Comparison of ENCODE assay signal across 14 cellular contexts in the genomic region with DNA sequence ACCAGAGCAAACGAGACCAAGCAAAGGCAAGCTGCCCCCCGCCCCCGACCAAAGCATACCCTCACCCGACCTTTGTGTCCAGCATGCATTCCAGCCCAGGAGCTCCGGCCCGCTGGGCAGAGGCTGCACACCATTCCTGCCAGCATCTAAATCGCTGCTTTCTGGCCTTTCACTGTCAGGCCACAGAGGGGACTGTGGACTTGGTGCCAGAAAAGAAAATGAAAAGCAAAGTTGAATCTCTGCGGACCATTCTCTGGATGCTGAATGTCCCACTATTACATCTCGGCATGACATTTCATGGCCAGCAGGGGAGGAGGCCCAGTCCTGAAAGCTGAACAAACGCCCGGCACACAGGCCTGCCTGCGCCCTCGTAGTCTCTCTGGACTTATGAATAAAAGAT. TPM values are rescaled to one million over a fixed set of nuclear protein-coding genes. Genes with fewer than 3 reads are reported as not detected.
DNase-seq lines count a peak whose midpoint lies in the region; ATAC-seq and TF ChIP-seq lines count a peak whose summit lies in the region.
"Had no signal": no experiment of that assay in that cellular context is flagged by ENCODE, and none has a peak within 500 bp of the region (broad histone marks: within the 10 kb centered on the region; RNA-seq: fewer than 3 reads in every experiment).

No MANE protein-coding gene starts in this region.

- POLR2A ChIA-PET in GM10248 (lab: Yijun Ruan, JAX), result no interaction called here

- peaks cover 84% of the 10 kb centered on the region for H3K79me2 ChIP-seq in mesendoderm (ENCODE audit: control insufficient read depth, insufficient read depth, low read length)

- H3K27me3 ChIP-seq in esophagus muscularis mucosa, result no peaks in the 10 kb centered on the region
- no peaks in the 10 kb centered on the region for H3K27me3 ChIP-seq in mesendoderm (ENCODE audit: insufficient read depth, low read length, poor library complexity)
- no peaks in the 10 kb centered on the region for H3K27me3 ChIP-seq in stomach

- no peak overlapping the region for H4K5ac ChIP-seq in mesendoderm (ENCODE audit: low read length)

- H3K79me1 ChIP-seq in mesendoderm (ENCODE audit: low read length), result peaks cover 31% of the 10 kb centered on the region

- H3K9ac ChIP-seq in mesendoderm (ENCODE audit: low read length), result peak overlapping the region; percentile 17

- H3K56ac ChIP-seq in mesendoderm (ENCODE audit: low read length), result peak overlapping the region; percentile 62

- TF ChIP-seq POLR2A in esophagus muscularis mucosa (IDR thresholded peaks at IDR 0.05; ENCODE audit: low read depth), result no peak
- TF ChIP-seq POLR2A in stomach (IDR thresholded peaks at IDR 0.05), result no peak

- H3K4me2 ChIP-seq in mesendoderm (ENCODE audit: low read length), result no peak overlapping the region
- H3K4me2 ChIP-seq: smooth muscle cell had no signal

- no peak for TF ChIP-seq EP300 in esophagus muscularis mucosa (IDR thresholded peaks at IDR 0.05)
- TF ChIP-seq EP300 in stomach (IDR thresholded peaks at IDR 0.05), result no peak

- no peaks in the 10 kb centered on the region for H3K9me3 ChIP-seq in esophagus muscularis mucosa
- no peaks in the 10 kb centered on the region for H3K9me3 ChIP-seq in stomach

- TF ChIP-seq CTCF in esophagus muscularis mucosa (IDR thresholded peaks at IDR 0.05), result peak in 1 of 3 experiments; percentile 11
- TF ChIP-seq CTCF in stomach (IDR thresholded peaks at IDR 0.05), result no peak
- TF ChIP-seq CTCF in GM10248 (IDR thresholded peaks at IDR 0.05; ENCODE audit: control extremely low read depth, extremely low read depth, low read depth, missing control alignments), result no peak

- H3K4me3 ChIP-seq in esophagus muscularis mucosa (peak overlapping the region; percentile 10 to 22 (median 12)), mesendoderm (ENCODE audit: low read length) (no peak overlapping the region), stomach (peak overlapping the region in 1 of 4 donors; percentile 7)
- H3K4me3 ChIP-seq: smooth muscle cell had no signal

- H2AK5ac ChIP-seq in mesendoderm (ENCODE audit: low read length), result no peak overlapping the region

- DNase-seq in esophagus muscularis mucosa (ENCODE audit: extremely low spot score) (no peak), mesendoderm (no peak), stomach (no peak), CD1c-positive myeloid dendritic cell (ENCODE audit: extremely low spot score) (no peak), GM10248 (ENCODE audit: extremely low spot score) (no peak)
- DNase-seq in stimulated activated naive CD4-positive, alpha-beta T cell treated with Interleukin-2 at 50 U/mL for 16 hours (lab: John Stamatoyannopoulos, UW), result no peak
- DNase-seq: activated CD4-positive, alpha-beta T cell treated with anti-CD3 and anti-CD28 coated beads for 1 hour; CD4-positive, CD25-positive, alpha-beta regulatory T cell; NCI-H1694; NCI-H748 treated with DMSO at 0.1 percent for 48 hours; SIG-M5 had no signal

- CTCF ChIA-PET in GM10248 (lab: Yijun Ruan, JAX), result no interaction called here

- H2BK15ac ChIP-seq in mesendoderm (replicated peaks; ENCODE audit: low read depth), result no peak overlapping the region

- H2BK120ac ChIP-seq in mesendoderm (ENCODE audit: low read depth, low read length), result no peak overlapping the region

- H3K36me3 ChIP-seq in esophagus muscularis mucosa (no peaks in the 10 kb centered on the region), mesendoderm (ENCODE audit: control insufficient read depth, insufficient read depth, low read length) (peaks cover 5% of the 10 kb centered on the region), stomach (no peaks in the 10 kb centered on the region)

- 81% methylated on average over 13 of the region's 13 CpGs for WGBS in esophagus muscularis mucosa
- WGBS in mesendoderm (ENCODE audit: extremely low coverage, insufficient coverage, low lambda C conversion rate), result no CpG with 5 or more reads among the region's 13 CpGs
- WGBS in stomach, 5 donors, result 60 to 81% (median 77%) methylated on average over 11 to 13 of the region's 13 CpGs

- H3K4ac ChIP-seq in mesendoderm (ENCODE audit: low read depth, low read length), result no peak overlapping the region

- H3K23ac ChIP-seq in mesendoderm (ENCODE audit: low read length), result no peak overlapping the region

- no peak overlapping the region for H2BK5ac ChIP-seq in mesendoderm (ENCODE audit: low read length)

- H3K27ac ChIP-seq in esophagus muscularis mucosa (replicated peaks in 1 of 4) (peak overlapping the region in 2 of 4 donors; percentile 38 to 43), mesendoderm (ENCODE audit: low read depth, low read length) (peak overlapping the region; percentile 33), stomach (peak overlapping the region in 3 of 5 donors; percentile 1 to 59 (median 20))

- intact Hi-C loops in esophagus muscularis mucosa (cut with DNase I), result no loop called here
- intact Hi-C loops in stomach (cut with DNase I; ENCODE audit: low total_unique reads), result no loop called here

- peak overlapping the region; percentile 15 for H3K18ac ChIP-seq in mesendoderm (ENCODE audit: low read length)

- ATAC-seq in SK-N-SH treated with all-trans-retinoic acid at 6 μM for 48 hours (peak; percentile 3; the same call in 1 of the 3 replicates), HG02938 (IDR thresholded peaks at IDR 0.05; ENCODE audit: unreplicated experiment) (no peak)

- H4K8ac ChIP-seq in mesendoderm (ENCODE audit: low read depth, low read length), result no peak overlapping the region

- H3K4me1 ChIP-seq in esophagus muscularis mucosa (peaks cover 7 to 20% (median 15%) of the 10 kb centered on the region in 4 donors), mesendoderm (ENCODE audit: control insufficient read depth, low read depth, low read length) (peaks cover 30% of the 10 kb centered on the region), stomach (peaks cover 0 to 15% (median 2%) of the 10 kb centered on the region in 4 donors)

TF ChIP-seq in SK-N-SH treated with all-trans-retinoic acid at 6 μM for 48 hours, 23 proteins besides CTCF, POLR2A, EP300 and RAD21 (continues in another document):
- no peak for TF ChIP-seq TCF4 (CRISPR knock-in tag; IDR thresholded peaks at IDR 0.05; ENCODE audit: borderline replicate concordance)
- no peak for TF ChIP-seq BACH2 (CRISPR knock-in tag; IDR thresholded peaks at IDR 0.05; ENCODE audit: borderline replicate concordance)
- TF ChIP-seq, protein P1, sequence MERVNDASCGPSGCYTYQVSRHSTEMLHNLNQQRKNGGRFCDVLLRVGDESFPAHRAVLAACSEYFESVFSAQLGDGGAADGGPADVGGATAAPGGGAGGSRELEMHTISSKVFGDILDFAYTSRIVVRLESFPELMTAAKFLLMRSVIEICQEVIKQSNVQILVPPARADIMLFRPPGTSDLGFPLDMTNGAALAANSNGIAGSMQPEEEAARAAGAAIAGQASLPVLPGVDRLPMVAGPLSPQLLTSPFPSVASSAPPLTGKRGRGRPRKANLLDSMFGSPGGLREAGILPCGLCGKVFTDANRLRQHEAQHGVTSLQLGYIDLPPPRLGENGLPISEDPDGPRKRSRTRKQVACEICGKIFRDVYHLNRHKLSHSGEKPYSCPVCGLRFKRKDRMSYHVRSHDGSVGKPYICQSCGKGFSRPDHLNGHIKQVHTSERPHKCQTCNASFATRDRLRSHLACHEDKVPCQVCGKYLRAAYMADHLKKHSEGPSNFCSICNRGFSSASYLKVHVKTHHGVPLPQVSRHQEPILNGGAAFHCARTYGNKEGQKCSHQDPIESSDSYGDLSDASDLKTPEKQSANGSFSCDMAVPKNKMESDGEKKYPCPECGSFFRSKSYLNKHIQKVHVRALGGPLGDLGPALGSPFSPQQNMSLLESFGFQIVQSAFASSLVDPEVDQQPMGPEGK (CRISPR knock-in tag; IDR thresholded peaks at IDR 0.05; ENCODE audit: borderline replicate concordance), result no peak
- TF ChIP-seq CSDC2 (CRISPR knock-in tag; IDR thresholded peaks at IDR 0.05), result no peak
- TF ChIP-seq ZNF8 (CRISPR knock-in tag; IDR thresholded peaks at IDR 0.05), result no peak
- TF ChIP-seq RARB (CRISPR knock-in tag; IDR thresholded peaks at IDR 0.05), result no peak
- TF ChIP-seq ISL1 (CRISPR knock-in tag; IDR thresholded peaks at IDR 0.05), result no peak
- TF ChIP-seq ARNTL (CRISPR knock-in tag; IDR thresholded peaks at IDR 0.05; ENCODE audit: borderline replicate concordance, low read depth), result no peak
- TF ChIP-seq ZNF565 (CRISPR knock-in tag; conservative IDR thresholded peaks at IDR 0.05; ENCODE audit: low read depth), result no peak
- TF ChIP-seq GLIS3 (CRISPR knock-in tag; IDR thresholded peaks at IDR 0.05), result no peak
- no peak for TF ChIP-seq SNAI2 (CRISPR knock-in tag; IDR thresholded peaks at IDR 0.05)
- no peak for TF ChIP-seq ZC3H10 (CRISPR knock-in tag; IDR thresholded peaks at IDR 0.05)
- TF ChIP-seq, protein P2, sequence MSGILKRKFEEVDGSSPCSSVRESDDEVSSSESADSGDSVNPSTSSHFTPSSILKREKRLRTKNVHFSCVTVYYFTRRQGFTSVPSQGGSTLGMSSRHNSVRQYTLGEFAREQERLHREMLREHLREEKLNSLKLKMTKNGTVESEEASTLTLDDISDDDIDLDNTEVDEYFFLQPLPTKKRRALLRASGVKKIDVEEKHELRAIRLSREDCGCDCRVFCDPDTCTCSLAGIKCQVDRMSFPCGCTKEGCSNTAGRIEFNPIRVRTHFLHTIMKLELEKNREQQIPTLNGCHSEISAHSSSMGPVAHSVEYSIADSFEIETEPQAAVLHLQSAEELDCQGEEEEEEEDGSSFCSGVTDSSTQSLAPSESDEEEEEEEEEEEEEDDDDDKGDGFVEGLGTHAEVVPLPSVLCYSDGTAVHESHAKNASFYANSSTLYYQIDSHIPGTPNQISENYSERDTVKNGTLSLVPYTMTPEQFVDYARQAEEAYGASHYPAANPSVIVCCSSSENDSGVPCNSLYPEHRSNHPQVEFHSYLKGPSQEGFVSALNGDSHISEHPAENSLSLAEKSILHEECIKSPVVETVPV (CRISPR knock-in tag; IDR thresholded peaks at IDR 0.05), result no peak
- no peak for TF ChIP-seq ZFP30 (CRISPR knock-in tag; IDR thresholded peaks at IDR 0.05)
- TF ChIP-seq ZFP3 (CRISPR knock-in tag; IDR thresholded peaks at IDR 0.05), result no peak
- no peak for TF ChIP-seq PPARA (CRISPR knock-in tag; IDR thresholded peaks at IDR 0.05; ENCODE audit: borderline replicate concordance)

RNA-seq across cellular contexts. Expression of gene IL17RD, which starts 13.0 kb away (rescaled TPM):
- total RNA-seq in esophagus muscularis mucosa, result 10 to 100 TPM in 2 of 4 donors, 1 to 10 TPM in 2; 6.1 to 13.2 (median 9.5) TPM
- 69.8 TPM for polyA plus RNA-seq in mesendoderm (2013, experiment 1 of 2)
- polyA plus RNA-seq in mesendoderm (2013, experiment 2 of 2), result 70.2 TPM
- 10 to 100 TPM in 1 of 5 donors, 1 to 10 TPM in 3, under 1 TPM in 1; 0.72 to 10.1 (median 5.3) TPM for total RNA-seq in stomach
- polyA plus RNA-seq in stomach, result under 1 TPM in 2 of 3 donors, not detected in 1; 0.25 to 0.45 TPM
- total RNA-seq: CD4-positive, CD25-positive, alpha-beta regulatory T cell had no signal
- polyA plus RNA-seq: CD4-positive, CD25-positive, alpha-beta regulatory T cell had no signal

RNA-seq across cellular contexts. Expression of gene HESX1, which starts 47.6 kb away (rescaled TPM):
- total RNA-seq in esophagus muscularis mucosa (under 1 TPM in 3 of 4 donors, not detected in 1; 0.52 to 0.86 (median 0.83) TPM), stomach (10 to 100 TPM in 1 of 5 donors, not detected in 4; 23.9 TPM)
- 1.3 TPM for polyA plus RNA-seq in mesendoderm (2013, experiment 1 of 2)
- 1.4 TPM for polyA plus RNA-seq in mesendoderm (2013, experiment 2 of 2)
- 1 to 10 TPM in 2 of 3 donors, under 1 TPM in 1; 1.00 to 2.7 (median 1.8) TPM for polyA plus RNA-seq in stomach
- total RNA-seq: CD4-positive, CD25-positive, alpha-beta regulatory T cell had no signal
- polyA plus RNA-seq: smooth muscle cell had no signal
